Comparison of ENCODE assay signal across 9 cellular contexts in genomic region chr2:178804791-178805190, GRCh38. TPM values are rescaled to one million over a fixed set of nuclear protein-coding genes. Genes with fewer than 3 reads are reported as not detected.
DNase-seq lines count a peak whose midpoint lies in the region; ATAC-seq and TF ChIP-seq lines count a peak whose summit lies in the region.
"Had no signal": no experiment of that assay in that cellular context is flagged by ENCODE, and none has a peak within 500 bp of the region (broad histone marks: within the 10 kb centered on the region; RNA-seq: fewer than 3 reads in every experiment).

No MANE protein-coding gene starts in this region.

- H3K36me3 Mint-ChIP-seq in immature natural killer cell: no peaks in the 10 kb centered on the region

- TF ChIP-seq CTCF in SU-DHL-6 (IDR thresholded peaks at IDR 0.05; ENCODE audit: insufficient read depth, low read length, poor library complexity, severe bottlenecking): peak; percentile 53

- H3K4me1 Mint-ChIP-seq in immature natural killer cell: no peaks in the 10 kb centered on the region

- no peak overlapping the region for H3K4me3 Mint-ChIP-seq in immature natural killer cell
- H3K4me3 Mint-ChIP-seq: CD4-positive, CD25-positive, alpha-beta regulatory T cell had no signal

- H3K9me3 ChIP-seq in SU-DHL-6 (ENCODE audit: insufficient read depth, low read length): no peaks in the 10 kb centered on the region

- H3K4me2 ChIP-seq in SU-DHL-6 (ENCODE audit: low read depth, low read length, poor library complexity, severe bottlenecking): no peak overlapping the region

- no peaks in the 10 kb centered on the region for H3K9me3 Mint-ChIP-seq in immature natural killer cell
- H3K9me3 Mint-ChIP-seq: CD4-positive, CD25-positive, alpha-beta regulatory T cell had no signal

- DNase-seq in NCI-H510A treated with DMSO at 0.1 percent for 48 hours (lab: John Stamatoyannopoulos, UW): peak; percentile 53
- no peak for DNase-seq in NCI-H510A (lab: John Stamatoyannopoulos, UW)
- DNase-seq in kidney tubule cell (ENCODE audit: low spot score): peak; percentile 44
- DNase-seq in immature natural killer cell: no peak
- DNase-seq in occipital lobe (lab: John Stamatoyannopoulos, UW): no peak
- no peak for DNase-seq in COLO668 (lab: John Stamatoyannopoulos, UW; ENCODE audit: unreplicated experiment)

- no peak overlapping the region for H2AFZ ChIP-seq in SU-DHL-6 (ENCODE audit: low read depth, low read length, severe bottlenecking)

- H3K9ac ChIP-seq in SU-DHL-6 (ENCODE audit: low read length): no peak overlapping the region

- H3K27me3 Mint-ChIP-seq in immature natural killer cell (ENCODE audit: low read depth in 3 of 3): no peaks in the 10 kb centered on the region
- H3K27me3 Mint-ChIP-seq: CD4-positive, CD25-positive, alpha-beta regulatory T cell had no signal

- H3K36me3 ChIP-seq in SU-DHL-6 (ENCODE audit: low read length): no peaks in the 10 kb centered on the region

- no peak overlapping the region for H3K27ac ChIP-seq in SU-DHL-6 (ENCODE audit: low read depth, low read length)

- H3F3A ChIP-seq in SU-DHL-6 (ENCODE audit: insufficient read depth): no peaks in the 10 kb centered on the region

- H3K9me2 ChIP-seq in SU-DHL-6 (replicated peaks; ENCODE audit: insufficient read depth, low read length): no peaks in the 10 kb centered on the region

- ATAC-seq in HG03159 (IDR thresholded peaks at IDR 0.05; ENCODE audit: unreplicated experiment): peak; percentile 82

- no peaks in the 10 kb centered on the region for H4K20me1 ChIP-seq in SU-DHL-6 (ENCODE audit: low read depth, low read length)

- no peak overlapping the region for H3K4me3 ChIP-seq in SU-DHL-6 (ENCODE audit: insufficient read depth, low read length, poor library complexity, severe bottlenecking)

- no peaks in the 10 kb centered on the region for H3K27me3 ChIP-seq in SU-DHL-6 (ENCODE audit: low read length)

- no peak overlapping the region for H3K27ac Mint-ChIP-seq in immature natural killer cell

- H3K79me2 ChIP-seq in SU-DHL-6 (ENCODE audit: insufficient read depth, low read length): no peaks in the 10 kb centered on the region

RNA-seq across cellular contexts. Expression of gene TTN, which starts 2.4 kb away (rescaled TPM):
- 1 to 10 TPM in 1 of 3 donors, under 1 TPM in 2; 0.06 to 1.7 (median 0.58) TPM for polyA plus RNA-seq in immature natural killer cell
- 3.7 TPM for total RNA-seq in occipital lobe

Comparison
In these comparisons a context has a peak if more than half of its experiments do, and no peak if none do; other contexts are left out.
1. DNase-seq: peak in NCI-H510A treated with DMSO at 0.1 percent for 48 hours (single experiment) and kidney tubule cell (single experiment); none in NCI-H510A (single experiment), immature natural killer cell (0 of 3), occipital lobe (single experiment) and COLO668 (single experiment).